Comparison of ENCODE assay signal across 21 cellular contexts in genomic region chr2:77588438-77588837, GRCh38.
DNase-seq lines count a peak whose midpoint lies in the region; ATAC-seq, FAIRE-seq and TF ChIP-seq lines count a peak whose summit lies in the region.
"Had no signal": no experiment of that assay in that cellular context is flagged by ENCODE, and none has a peak within 500 bp of the region (broad histone marks: within the 10 kb centered on the region; RNA-seq: fewer than 3 reads in every experiment).

No MANE protein-coding gene starts in this region.

- no peaks in the 10 kb centered on the region for H3K79me1 ChIP-seq in IMR-90 (ENCODE audit: low read depth in 1 of 2, low read length in 2 of 2)

- H3K79me2 ChIP-seq in K562 (ENCODE audit: control insufficient read depth, insufficient read depth, low read length), result no peaks in the 10 kb centered on the region

- H4K20me1 ChIP-seq in IMR-90 (ENCODE audit: insufficient read depth, low read length) (no peaks in the 10 kb centered on the region), K562 (replicated peaks; ENCODE audit: control insufficient read depth, insufficient read depth, low read length) (no peaks in the 10 kb centered on the region)
- H4K20me1 ChIP-seq: BLaER1 treated with 17β-estradiol and CSF1 and Interleukin-3, amounts not matched to agents 10 nM and 100 nM had no signal

- H2BK120ac ChIP-seq in IMR-90 (ENCODE audit: low read depth, low read length), result no peak overlapping the region

- no peak overlapping the region for H2BK20ac ChIP-seq in IMR-90 (ENCODE audit: low read depth, low read length)

- no peak overlapping the region for H3K18ac ChIP-seq in IMR-90 (ENCODE audit: low read depth, low read length)

- no peak for TF ChIP-seq EP300 in A549 (IDR thresholded peaks at IDR 0.05)
- no peak for TF ChIP-seq EP300 in K562 (IDR thresholded peaks at IDR 0.05; ENCODE audit: low read length)

- no peak overlapping the region for H3K14ac ChIP-seq in IMR-90 (replicated peaks; ENCODE audit: low read depth, low read length)

- H3K27me3 Mint-ChIP-seq in endodermal cell (ENCODE audit: insufficient read depth), result no peaks in the 10 kb centered on the region
- H3K27me3 Mint-ChIP-seq: B cell; CD4-positive, alpha-beta T cell had no signal

- POLR2A ChIA-PET in A549 (lab: Yijun Ruan, JAX) (no interaction called here), IMR-90 (lab: Charles Lee; ENCODE audit: unreplicated experiment) (no interaction called here), K562 (lab: Yijun Ruan, JAX) (no interaction called here), HEK293T (lab: Yijun Ruan, JAX) (no interaction called here)

- no peak for TF ChIP-seq CTCF in A549 (IDR thresholded peaks at IDR 0.05)
- no peak for TF ChIP-seq CTCF in IMR-90 (conservative IDR thresholded peaks at IDR 0.05; ENCODE audit: low read depth, low read length)
- TF ChIP-seq CTCF in K562 (IDR thresholded peaks at IDR 0.05 in 2 of 3, conservative IDR thresholded peaks at IDR 0.05 in 1 of 3; ENCODE audit: insufficient read depth in 2 of 3, low read depth in 1 of 3, low read length in 3 of 3), result no peak
- TF ChIP-seq CTCF in endodermal cell (conservative IDR thresholded peaks at IDR 0.05), result no peak

- dilution Hi-C loops in IMR-90 (cut with HindIII; ENCODE audit: low sequenced_read_pairs, unreplicated experiment), result no loop called here

- no peak overlapping the region for H4K8ac ChIP-seq in IMR-90 (ENCODE audit: low read depth in 2 of 2, low read length in 2 of 2)

- no peak overlapping the region for H3K27ac Mint-ChIP-seq in endodermal cell
- H3K27ac Mint-ChIP-seq: B cell; CD4-positive, alpha-beta T cell; CD8-positive, alpha-beta T cell had no signal

- CTCF ChIA-PET in A549 (lab: Yijun Ruan, JAX), result no interaction called here
- CTCF ChIA-PET in IMR-90 (lab: Yijun Ruan, JAX), result no interaction called here
- CTCF ChIA-PET in K562 (lab: Yijun Ruan, JAX; ENCODE audit: low intra/inter-chr PET ratio), result no interaction called here
- CTCF ChIA-PET in HEK293T (lab: Yijun Ruan, JAX), result no interaction called here

- H3K9me1 ChIP-seq in IMR-90 (ENCODE audit: insufficient read depth, low read length), result no peaks in the 10 kb centered on the region
- no peaks in the 10 kb centered on the region for H3K9me1 ChIP-seq in K562 (ENCODE audit: control insufficient read depth, insufficient read depth, low read length)

- H2AFZ ChIP-seq in IMR-90 (replicated peaks; ENCODE audit: low read length, poor library complexity) (no peak overlapping the region), K562 (ENCODE audit: low read depth, low read length) (no peak overlapping the region)

- H3K4me2 ChIP-seq in A549 (no peak overlapping the region), IMR-90 (ENCODE audit: low read depth, low read length) (no peak overlapping the region), K562 (ENCODE audit: insufficient read depth, low read length) (no peak overlapping the region)
- H3K4me2 ChIP-seq: BLaER1 treated with 17β-estradiol and CSF1 and Interleukin-3, amounts not matched to agents 10 nM and 100 nM had no signal

- no peak overlapping the region for H3K4me3 Mint-ChIP-seq in endodermal cell
- H3K4me3 Mint-ChIP-seq: B cell; CD4-positive, alpha-beta T cell; CD8-positive, alpha-beta T cell had no signal

- no peak overlapping the region for H4K5ac ChIP-seq in IMR-90 (ENCODE audit: low read depth, low read length)

- BruUV-seq in IMR-90 (replicated peaks; lab: Mats Ljungman, UMichigan) (no TSS peak), K562 (replicated peaks; lab: Mats Ljungman, UMichigan) (no TSS peak)

- peaks cover 12% of the 10 kb centered on the region for H3K4me1 Mint-ChIP-seq in endodermal cell
- H3K4me1 Mint-ChIP-seq: B cell had no signal

- H3K27ac ChIP-seq in A549, result no peak overlapping the region
- H3K27ac ChIP-seq in IMR-90 (ENCODE audit: insufficient read depth, low read length), result no peak overlapping the region
- no peak overlapping the region for H3K27ac ChIP-seq in K562 (ENCODE audit: extremely low read depth, low read depth, low read length)
- H3K27ac ChIP-seq in endodermal cell (ENCODE audit: low read depth, low read length), result no peak overlapping the region
- H3K27ac ChIP-seq: BLaER1 treated with 17β-estradiol and CSF1 and Interleukin-3, amounts not matched to agents 10 nM and 100 nM; C4-2B had no signal

- H2AK9ac ChIP-seq in IMR-90 (replicated peaks; ENCODE audit: low read depth, low read length, poor library complexity), result no peak overlapping the region

- in situ Hi-C loops in IMR-90 (cut with MboI; ENCODE audit: low sequenced_read_pairs), result no loop called here
- in situ Hi-C loops in K562 (cut with MboI), result no loop called here

- under 1% methylated on average over 3 of the region's 3 CpGs for WGBS in A549 (ENCODE audit: missing lambda C conversion rate)
- WGBS in IMR-90 (ENCODE audit: extremely low coverage in 2 of 2, insufficient read length in 1 of 2), 2 experiments, result no CpG with 5 or more reads among the region's 3 CpGs
- WGBS in K562 (ENCODE audit: insufficient coverage, low coverage, missing lambda C conversion rate), result 0% methylated on average over 3 of the region's 3 CpGs
- 92 to 95% methylated on average over 3 of the region's 3 CpGs for WGBS in endodermal cell (ENCODE audit: insufficient coverage in 1 of 2, insufficient read length in 1 of 2), 2 experiments

- H3K4me1 ChIP-seq in A549 (no peaks in the 10 kb centered on the region), IMR-90 (ENCODE audit: control insufficient read depth, insufficient read depth, low read length) (no peaks in the 10 kb centered on the region), K562 (replicated peaks in 1 of 2; ENCODE audit: control insufficient read depth in 2 of 2, insufficient read depth in 2 of 2, low read length in 2 of 2) (no peaks in the 10 kb centered on the region), endodermal cell (ENCODE audit: control insufficient read depth, insufficient read depth, low read length) (peaks cover 4% of the 10 kb centered on the region)
- H3K4me1 ChIP-seq: BLaER1 treated with 17β-estradiol and CSF1 and Interleukin-3, amounts not matched to agents 10 nM and 100 nM; Caco-2 had no signal

- no peak overlapping the region for H3K56ac ChIP-seq in IMR-90 (ENCODE audit: extremely low read depth, insufficient read depth, low read length)

- no peak overlapping the region for H3K9ac ChIP-seq in IMR-90 (ENCODE audit: low read depth, low read length)
- no peak overlapping the region for H3K9ac ChIP-seq in K562 (ENCODE audit: insufficient read depth in 1 of 2, low read depth in 2 of 2, low read length in 2 of 2)
- no peak overlapping the region for H3K9ac ChIP-seq in endodermal cell (ENCODE audit: extremely low read depth, low read length, poor library complexity, severe bottlenecking)
- H3K9ac ChIP-seq: BLaER1 treated with 17β-estradiol and CSF1 and Interleukin-3, amounts not matched to agents 10 nM and 100 nM had no signal

- TF ChIP-seq POLR2A in A549 (IDR thresholded peaks at IDR 0.05; ENCODE audit: low read length) (no peak), IMR-90 (IDR thresholded peaks at IDR 0.05; ENCODE audit: low read depth, low read length) (no peak), K562 (conservative IDR thresholded peaks at IDR 0.05) (no peak)

- no peak overlapping the region for H2BK15ac ChIP-seq in IMR-90 (ENCODE audit: low read depth, low read length)

- H3K23ac ChIP-seq in IMR-90 (ENCODE audit: low read depth, low read length), result no peak overlapping the region

- H3K9me3 ChIP-seq in A549 (0 out of 3 replicates have a peak, but pooled peaks cover 2% of the 10 kb centered on the region), IMR-90 (ENCODE audit: control insufficient read depth, insufficient read depth, low read length) (no peaks in the 10 kb centered on the region), K562 (replicated peaks; ENCODE audit: control insufficient read depth, insufficient read depth, low read depth, low read length) (no peaks in the 10 kb centered on the region), endodermal cell (ENCODE audit: control insufficient read depth, low read length) (peaks cover 13% of the 10 kb centered on the region)
- H3K9me3 ChIP-seq: Caco-2 had no signal

- H3K4me3 ChIP-seq in A549 (no peak overlapping the region), IMR-90 (ENCODE audit: insufficient read depth, low read depth, low read length) (no peak overlapping the region), K562 (no peak overlapping the region), endodermal cell (ENCODE audit: low read length) (no peak overlapping the region)
- H3K4me3 ChIP-seq: BLaER1 treated with 17β-estradiol and CSF1 and Interleukin-3, amounts not matched to agents 10 nM and 100 nM had no signal

- no peak overlapping the region for H2BK5ac ChIP-seq in IMR-90 (ENCODE audit: low read depth, low read length, poor library complexity, severe bottlenecking)

- H3K36me3 ChIP-seq in IMR-90 (ENCODE audit: control insufficient read depth, insufficient read depth, low read length) (no peaks in the 10 kb centered on the region), K562 (ENCODE audit: control insufficient read depth, insufficient read depth, low read length) (no peaks in the 10 kb centered on the region), endodermal cell (ENCODE audit: control insufficient read depth, insufficient read depth, low read length) (no peaks in the 10 kb centered on the region)
- H3K36me3 ChIP-seq: BLaER1 treated with 17β-estradiol and CSF1 and Interleukin-3, amounts not matched to agents 10 nM and 100 nM had no signal

- H3K27me3 ChIP-seq in IMR-90 (ENCODE audit: control insufficient read depth, insufficient read depth, low read length), result no peaks in the 10 kb centered on the region
- no peaks in the 10 kb centered on the region for H3K27me3 ChIP-seq in K562 (ENCODE audit: control insufficient read depth in 2 of 2, insufficient read depth in 2 of 2, low read length in 2 of 2)
- H3K27me3 ChIP-seq in endodermal cell (ENCODE audit: control insufficient read depth, insufficient read depth, low read length, poor library complexity, severe bottlenecking), result no peaks in the 10 kb centered on the region
- H3K27me3 ChIP-seq: BLaER1 treated with 17β-estradiol and CSF1 and Interleukin-3, amounts not matched to agents 10 nM and 100 nM had no signal

- H3K36me3 Mint-ChIP-seq in endodermal cell (ENCODE audit: low read depth), result peaks cover 23% of the 10 kb centered on the region
- H3K36me3 Mint-ChIP-seq: CD8-positive, alpha-beta T cell had no signal

- H2AK5ac ChIP-seq in IMR-90 (ENCODE audit: low read depth, low read length), result no peak overlapping the region

- no peak for TF ChIP-seq RAD21 in A549 (conservative IDR thresholded peaks at IDR 0.05 in 1 of 2, IDR thresholded peaks at IDR 0.05 in 1 of 2)
- TF ChIP-seq RAD21 in IMR-90 (IDR thresholded peaks at IDR 0.05; ENCODE audit: low read length), result no peak
- no peak for TF ChIP-seq RAD21 in K562 (CRISPR knock-in tag; conservative IDR thresholded peaks at IDR 0.05 in 1 of 2, IDR thresholded peaks at IDR 0.05 in 1 of 2)

- no peak overlapping the region for H3K4ac ChIP-seq in IMR-90 (ENCODE audit: low read depth, low read length)

- ATAC-seq in A549 (no peak), IMR-90 (ENCODE audit: low read depth) (no peak), K562 (no peak)
- ATAC-seq: CD8-positive, alpha-beta T cell had no signal

- H4K91ac ChIP-seq in IMR-90 (ENCODE audit: insufficient read depth, low read depth, low read length), result no peak overlapping the region

- H3K9me3 Mint-ChIP-seq in endodermal cell, result peaks cover 26% of the 10 kb centered on the region

- DNase-seq in A549 (ENCODE audit: low read depth in 1 of 2, low spot score in 1 of 2) (no peak), IMR-90 (no peak), K562 (ENCODE audit: extremely low read depth in 1 of 4, low spot score in 3 of 4) (no peak), endodermal cell (no peak), HEK293T (ENCODE audit: extremely low spot score) (no peak)
- DNase-seq: 8988T; AML-193; Caco-2; Calu3; CD4-positive, alpha-beta T cell; CD8-positive, alpha-beta T cell; DMS79 treated with DMSO at 0.1 percent for 48 hours; GF-D8 had no signal

- intact Hi-C loops in IMR-90 (cut with micrococcal nuclease), result no loop called here
- intact Hi-C loops in K562 (cut with micrococcal nuclease), result no loop called here

- FAIRE-seq in A549 (lab: Jason Lieb, UNC) (no peak), K562 (lab: Jason Lieb, UNC) (no peak)
- FAIRE-seq: A204.1, D721Med, G401.6, GM12891, GM19239 had no signal

Comparison
In these comparisons a context has a peak if more than half of its experiments do, and no peak if none do; other contexts are left out.
1. Of the 35 proteins assayed by ChIP-seq in both K562 and A549: peak only in K562: none; only in A549: MAFK; in both: none; in neither: 34.